Comparison of ENCODE assay signal across 33 cellular contexts in genomic region chr19:39986643-39987042, GRCh38. TPM values are rescaled to one million over a fixed set of nuclear protein-coding genes. Genes with fewer than 3 reads are reported as not detected.
"Had no signal": no experiment of that assay in that cellular context is flagged by ENCODE, and none has a peak within 500 bp of the region (broad histone marks: within the 10 kb centered on the region; RNA-seq: fewer than 3 reads in every experiment).

No MANE protein-coding gene starts in this region.

- H3K4me1 Mint-ChIP-seq: brain had no signal

- FAIRE-seq: bronchial epithelial cell, TTC549 had no signal

- H3K4me1 ChIP-seq: ascending aorta had no signal

- H3K27me3 ChIP-seq: ascending aorta, cardiac muscle cell had no signal

- H3K4me3 ChIP-seq: ascending aorta, cardiac muscle cell, coronary artery had no signal

- H3K4me3 Mint-ChIP-seq: activated B cell treated with CpG ODN at 0.5 μM for 24 hours; activated CD4-positive, alpha-beta memory T cell treated with anti-CD3 and anti-CD28 coated beads for 36 hours; activated CD4-positive, alpha-beta T cell treated with anti-CD3 and anti-CD28 coated beads, Interleukin-2, amount 10 ng/mL, durations not matched to agents 24 days and 14 days; activated CD8-positive, alpha-beta T cell treated with anti-CD3 and anti-CD28 coated beads for 36 hours; activated naive CD4-positive, alpha-beta T cell treated with anti-CD3 and anti-CD28 coated beads, Interleukin-2, amount 10 ng/mL, durations not matched to agents 7 days and 5 days; activated naive CD4-positive, alpha-beta T cell treated with anti-CD3 and anti-CD28 coated beads, Interleukin-2, amount 50 U/mL, for 24 hours; activated naive CD8-positive, alpha-beta T cell; activated naive CD8-positive, alpha-beta T cell treated with anti-CD3 and anti-CD28 coated beads, Interleukin-2, amount 10 ng/mL, durations not matched to agents 7 days and 5 days; activated naive CD8-positive, alpha-beta T cell treated with anti-CD3 and anti-CD28 coated beads, Interleukin-2, amount 50 U/mL, for 24 hours; brain; central memory CD8-positive, alpha-beta T cell had no signal

- DNase-seq: activated B cell treated with CpG ODN at 0.5 μM for 24 hours; activated CD4-positive, alpha-beta memory T cell treated with anti-CD3 and anti-CD28 coated beads for 36 hours; activated CD4-positive, alpha-beta T cell treated with anti-CD3 and anti-CD28 coated beads for 4 hours; activated CD4-positive, alpha-beta T cell treated with anti-CD3 and anti-CD28 coated beads, Interleukin-2, amount 10 ng/mL, durations not matched to agents 24 days and 14 days; activated CD4-positive, alpha-beta T cell treated with anti-CD3 and anti-CD28 coated beads, Interleukin-2, amount 50 U/mL, for 1 hour; activated CD4-positive, alpha-beta T cell treated with anti-CD3 and anti-CD28 coated beads, Interleukin-2, amount 50 U/mL, for 4 hours; activated CD4-positive, CD25-positive, alpha-beta regulatory T cell treated with anti-CD3 and anti-CD28 coated beads, Interleukin-2, amount 50 U/mL, for 72 hours; activated CD8-positive, alpha-beta memory T cell treated with anti-CD3 and anti-CD28 coated beads, Interleukin-2, amount 50 U/mL, for 4 hours; activated CD8-positive, alpha-beta T cell treated with anti-CD3 and anti-CD28 coated beads for 36 hours; activated effector memory CD4-positive, alpha-beta T cell treated with Interleukin-2 at 50 U/mL for 16 hours; activated gamma-delta T cell; activated naive CD4-positive, alpha-beta T cell treated with anti-CD3 and anti-CD28 coated beads, Interleukin-2, amount 10 ng/mL, durations not matched to agents 7 days and 5 days; activated naive CD4-positive, alpha-beta T cell treated with Interleukin-2 at 50 U/mL for 16 hours; activated naive CD8-positive, alpha-beta T cell treated with anti-CD3 and anti-CD28 coated beads, Interleukin-2, amount 10 ng/mL, durations not matched to agents 7 days and 5 days; activated naive CD8-positive, alpha-beta T cell treated with anti-CD3 and anti-CD28 coated beads, Interleukin-2, amount 50 U/mL, for 24 hours; activated T-cell treated with anti-CD3 and anti-CD28 coated beads for 4 hours; activated T-cell treated with anti-CD3 and anti-CD28 coated beads, Interleukin-2, amount 50 U/mL, for 1 hour; activated T-cell treated with anti-CD3 and anti-CD28 coated beads, Interleukin-2, amount 50 U/mL, for 48 hours; amygdala; anterior cingulate cortex; caudate nucleus; T-helper 9 cell had no signal

- H3K27me3 Mint-ChIP-seq: activated B cell treated with CpG ODN at 0.5 μM for 24 hours; activated CD4-positive, alpha-beta memory T cell treated with anti-CD3 and anti-CD28 coated beads for 36 hours; activated CD4-positive, alpha-beta T cell treated with anti-CD3 and anti-CD28 coated beads, Interleukin-2, amount 10 ng/mL, durations not matched to agents 24 days and 14 days; activated CD8-positive, alpha-beta T cell treated with anti-CD3 and anti-CD28 coated beads for 36 hours; activated naive CD4-positive, alpha-beta T cell treated with anti-CD3 and anti-CD28 coated beads, Interleukin-2, amount 10 ng/mL, durations not matched to agents 7 days and 5 days; activated naive CD4-positive, alpha-beta T cell treated with anti-CD3 and anti-CD28 coated beads, Interleukin-2, amount 50 U/mL, for 24 hours; activated naive CD8-positive, alpha-beta T cell; activated naive CD8-positive, alpha-beta T cell treated with anti-CD3 and anti-CD28 coated beads, Interleukin-2, amount 10 ng/mL, durations not matched to agents 7 days and 5 days; activated naive CD8-positive, alpha-beta T cell treated with anti-CD3 and anti-CD28 coated beads, Interleukin-2, amount 50 U/mL, for 24 hours; brain; central memory CD8-positive, alpha-beta T cell had no signal

- H3K27ac Mint-ChIP-seq: activated B cell treated with CpG ODN at 0.5 μM for 24 hours; activated CD4-positive, alpha-beta memory T cell treated with anti-CD3 and anti-CD28 coated beads for 36 hours; activated CD4-positive, alpha-beta T cell treated with anti-CD3 and anti-CD28 coated beads, Interleukin-2, amount 10 ng/mL, durations not matched to agents 24 days and 14 days; activated CD8-positive, alpha-beta T cell treated with anti-CD3 and anti-CD28 coated beads for 36 hours; activated naive CD4-positive, alpha-beta T cell treated with anti-CD3 and anti-CD28 coated beads, Interleukin-2, amount 10 ng/mL, durations not matched to agents 7 days and 5 days; activated naive CD4-positive, alpha-beta T cell treated with anti-CD3 and anti-CD28 coated beads, Interleukin-2, amount 50 U/mL, for 24 hours; activated naive CD8-positive, alpha-beta T cell; activated naive CD8-positive, alpha-beta T cell treated with anti-CD3 and anti-CD28 coated beads, Interleukin-2, amount 10 ng/mL, durations not matched to agents 7 days and 5 days; activated naive CD8-positive, alpha-beta T cell treated with anti-CD3 and anti-CD28 coated beads, Interleukin-2, amount 50 U/mL, for 24 hours; activated T-helper 2 cell treated with anti-CD3 and anti-CD28 coated beads, Interferon-gamma antibody, Interleukin-2, Interleukin-4, amounts not matched to agents 10 μg/mL and 5 μg/mL and 100 μg/mL, durations not matched to agents 14 hours and 24 hours and 36 hours; brain had no signal

- ATAC-seq: activated CD8-positive, alpha-beta T cell treated with anti-CD3 and anti-CD28 coated beads for 36 hours; activated naive CD8-positive, alpha-beta T cell treated with anti-CD3 and anti-CD28 coated beads, Interleukin-2, amount 50 U/mL, for 24 hours had no signal

- H3K27ac ChIP-seq: ascending aorta, cardiac muscle cell, coronary artery, VCaP had no signal

RNA-seq across cellular contexts. Expression of gene FCGBP, which starts 52.2 kb away (rescaled TPM):
- polyA plus RNA-seq: cardiac muscle cell had no signal
